ENCODE assay signal across 28 cellular contexts in the genomic region with DNA sequence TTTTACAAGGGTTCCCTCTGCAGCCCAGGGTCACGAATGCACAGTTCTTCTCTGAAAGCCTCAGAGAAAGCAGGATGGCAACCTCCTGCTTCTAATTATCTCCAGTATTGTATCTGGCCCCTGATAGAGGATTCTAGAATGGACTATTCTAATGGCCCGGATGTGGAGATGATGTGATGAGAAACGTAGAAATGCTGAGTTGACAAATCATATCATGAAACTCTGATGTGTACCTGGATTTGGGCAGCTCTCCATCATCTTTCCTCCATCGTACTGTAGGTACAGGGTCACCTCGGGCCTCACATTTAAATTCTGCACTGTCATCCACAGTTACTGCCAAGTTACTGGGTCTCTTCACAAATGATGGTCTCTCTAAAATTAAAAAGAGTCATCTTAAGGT.
DNase-seq lines count a peak whose midpoint lies in the region; ATAC-seq, FAIRE-seq and TF ChIP-seq lines count a peak whose summit lies in the region.
"Had no signal": no experiment of that assay in that cellular context is flagged by ENCODE, and none has a peak within 500 bp of the region (broad histone marks: within the 10 kb centered on the region; RNA-seq: fewer than 3 reads in every experiment).

No MANE protein-coding gene starts in this region.

- H3K23ac ChIP-seq in IMR-90 (ENCODE audit: low read depth, low read length) (no peak overlapping the region), H1 (ENCODE audit: insufficient read length) (no peak overlapping the region)

- POLR2A ChIA-PET in A549 (lab: Yijun Ruan, JAX) (no interaction called here), IMR-90 (lab: Charles Lee; ENCODE audit: unreplicated experiment) (no interaction called here), H1 (lab: Charles Lee; ENCODE audit: partially characterized antibody) (no interaction called here)

- TF ChIP-seq EP300 in A549 (IDR thresholded peaks at IDR 0.05), result no peak
- TF ChIP-seq EP300 in H1 (IDR thresholded peaks at IDR 0.05; ENCODE audit: borderline replicate concordance in 1 of 2, low read depth in 2 of 2, low read length in 2 of 2), result no peak

- H3K27me3 ChIP-seq in IMR-90 (ENCODE audit: control insufficient read depth, insufficient read depth, low read length), result no peaks in the 10 kb centered on the region
- no peaks in the 10 kb centered on the region for H3K27me3 ChIP-seq in H1 (replicated peaks in 1 of 4; ENCODE audit: control insufficient read depth in 3 of 4, extremely low read depth in 1 of 4, insufficient read depth in 3 of 4, low read length in 3 of 4)
- H3K27me3 ChIP-seq: BE2C, BLaER1 had no signal

- no peak overlapping the region for H2AK9ac ChIP-seq in IMR-90 (replicated peaks; ENCODE audit: low read depth, low read length, poor library complexity)

- H2AFZ ChIP-seq in IMR-90 (replicated peaks; ENCODE audit: low read length, poor library complexity), result no peak overlapping the region
- no peak overlapping the region for H2AFZ ChIP-seq in H1 (ENCODE audit: low read length)

- H2BK20ac ChIP-seq in IMR-90 (ENCODE audit: low read depth, low read length) (no peak overlapping the region), H1 (ENCODE audit: low read length) (no peak overlapping the region)

- H4K8ac ChIP-seq in IMR-90 (ENCODE audit: low read depth in 2 of 2, low read length in 2 of 2) (no peak overlapping the region), H1 (ENCODE audit: extremely low read depth, insufficient read depth, low read length) (no peak overlapping the region)

- H3K27ac Mint-ChIP-seq in mesothelial cell of epicardium, result peak overlapping the region; percentile 1
- no peak overlapping the region for H3K27ac Mint-ChIP-seq in activated T-cell treated with anti-CD3 and anti-CD28 coated beads, Interleukin-2, amount 50 U/mL, for 24 hours
- H3K27ac Mint-ChIP-seq: CD14-positive monocyte; CD4-positive, alpha-beta memory T cell; CD4-positive, CD25-positive, alpha-beta regulatory T cell; CD8-positive, alpha-beta memory T cell had no signal

- H3K14ac ChIP-seq in IMR-90 (replicated peaks; ENCODE audit: low read depth, low read length) (no peak overlapping the region), H1 (ENCODE audit: insufficient read length) (no peak overlapping the region)

- intact Hi-C loops in IMR-90 (cut with micrococcal nuclease), result no loop called here

- H3K27me3 Mint-ChIP-seq in mesothelial cell of epicardium (ENCODE audit: low read depth), result no peaks in the 10 kb centered on the region
- no peaks in the 10 kb centered on the region for H3K27me3 Mint-ChIP-seq in activated T-cell treated with anti-CD3 and anti-CD28 coated beads, Interleukin-2, amount 50 U/mL, for 24 hours
- H3K27me3 Mint-ChIP-seq: CD4-positive, alpha-beta memory T cell; CD4-positive, CD25-positive, alpha-beta regulatory T cell; CD8-positive, alpha-beta memory T cell had no signal

- no peak overlapping the region for H2BK120ac ChIP-seq in IMR-90 (ENCODE audit: low read depth, low read length)
- no peak overlapping the region for H2BK120ac ChIP-seq in H1 (replicated peaks; ENCODE audit: low read depth, low read length)

- no peaks in the 10 kb centered on the region for H3K23me2 ChIP-seq in H1 (ENCODE audit: low read depth, low read length)

- H3K27ac ChIP-seq in A549 (no peak overlapping the region), IMR-90 (ENCODE audit: insufficient read depth, low read length) (no peak overlapping the region), H1 (ENCODE audit: low read depth, low read length) (no peak overlapping the region)
- H3K27ac ChIP-seq: BLaER1 had no signal

- H3K79me1 ChIP-seq in IMR-90 (ENCODE audit: low read depth in 1 of 2, low read length in 2 of 2) (no peaks in the 10 kb centered on the region; a peak in 1 of 4 replicates), H1 (ENCODE audit: low read depth, low read length) (no peaks in the 10 kb centered on the region)

- TF ChIP-seq CTCF in A549 (IDR thresholded peaks at IDR 0.05) (no peak), IMR-90 (conservative IDR thresholded peaks at IDR 0.05; ENCODE audit: low read depth, low read length) (no peak), H1 (IDR thresholded peaks at IDR 0.05; ENCODE audit: control extremely low read depth in 1 of 3, insufficient read depth in 1 of 3, low read depth in 1 of 3, low read length in 3 of 3) (no peak), mesothelial cell of epicardium (IDR thresholded peaks at IDR 0.05; ENCODE audit: unreplicated experiment) (no peak)

- in situ Hi-C loops in IMR-90 (cut with MboI; ENCODE audit: low sequenced_read_pairs), result no loop called here

- TF ChIP-seq RAD21 in A549 (conservative IDR thresholded peaks at IDR 0.05 in 1 of 2, IDR thresholded peaks at IDR 0.05 in 1 of 2) (no peak), IMR-90 (IDR thresholded peaks at IDR 0.05; ENCODE audit: low read length) (no peak), H1 (IDR thresholded peaks at IDR 0.05 in 1 of 2, conservative IDR thresholded peaks at IDR 0.05 in 1 of 2; ENCODE audit: low read depth in 2 of 2, low read length in 2 of 2) (no peak)

- no peaks in the 10 kb centered on the region for H3K4me1 ChIP-seq in A549
- no peaks in the 10 kb centered on the region for H3K4me1 ChIP-seq in IMR-90 (ENCODE audit: control insufficient read depth, insufficient read depth, low read length)
- no peaks in the 10 kb centered on the region; a peak in 1 of 7 replicates for H3K4me1 ChIP-seq in H1 (replicated peaks in 1 of 4; ENCODE audit: control insufficient read depth in 3 of 4, insufficient read depth in 4 of 4, low read length in 3 of 4)
- H3K4me1 ChIP-seq: BE2C had no signal

- BruUV-seq in IMR-90 (replicated peaks; lab: Mats Ljungman, UMichigan), result no TSS peak

- peaks cover 5% of the 10 kb centered on the region for H3K9me3 Mint-ChIP-seq in mesothelial cell of epicardium
- H3K9me3 Mint-ChIP-seq in activated T-cell treated with anti-CD3 and anti-CD28 coated beads, Interleukin-2, amount 50 U/mL, for 24 hours, result peaks cover 5% of the 10 kb centered on the region

- ATAC-seq in A549 (no peak), IMR-90 (ENCODE audit: low read depth) (no peak)
- ATAC-seq: GM12878 had no signal

- H4K20me1 ChIP-seq in IMR-90 (ENCODE audit: insufficient read depth, low read length) (no peaks in the 10 kb centered on the region), H1 (replicated peaks in 1 of 2; ENCODE audit: control insufficient read depth in 1 of 2, insufficient read depth in 2 of 2, low read length in 2 of 2) (peaks cover 0 to 1% of the 10 kb centered on the region in 2 experiments)
- H4K20me1 ChIP-seq: BLaER1 had no signal

- H3K36me3 Mint-ChIP-seq in mesothelial cell of epicardium, result peaks cover 24% of the 10 kb centered on the region
- no peaks in the 10 kb centered on the region for H3K36me3 Mint-ChIP-seq in activated T-cell treated with anti-CD3 and anti-CD28 coated beads, Interleukin-2, amount 50 U/mL, for 24 hours (ENCODE audit: low read depth)
- H3K36me3 Mint-ChIP-seq: CD14-positive monocyte; CD4-positive, alpha-beta memory T cell; CD4-positive, CD25-positive, alpha-beta regulatory T cell; CD8-positive, alpha-beta memory T cell had no signal

- no peak for DNase-seq in A549 (ENCODE audit: low read depth in 1 of 2, low spot score in 1 of 2)
- DNase-seq in IMR-90, result no peak
- DNase-seq in H1 (ENCODE audit: low read depth in 1 of 2, low spot score in 2 of 2), result no peak
- DNase-seq in mesothelial cell of epicardium (ENCODE audit: low spot score in 2 of 2, unreplicated experiment in 2 of 2), result no peak
- no peak for DNase-seq in NCI-H1105 (lab: John Stamatoyannopoulos, UW)
- DNase-seq in activated T-cell treated with anti-CD3 and anti-CD28 coated beads, Interleukin-2, amount 50 U/mL, for 24 hours, result no peak
- no peak for DNase-seq in NCI-H1930 (lab: John Stamatoyannopoulos, UW)
- DNase-seq: 8988T; ACHN; BE2C; C1 segment of cervical spinal cord; CD4-positive, CD25-positive, alpha-beta regulatory T cell; CD8-positive, alpha-beta memory T cell; COR-L47; DMS 273 treated with DMSO at 0.1 percent for 48 hours; DMS153; DMS53; DMS79; DND-41; EL; GDM1 had no signal

- CTCF ChIA-PET in A549 (lab: Yijun Ruan, JAX), result interaction anchor here (1.2 kb wide), 1 partner anchor 52 kb away, joined by 4 read pairs; no protein-coding TSS in a partner anchor
- CTCF ChIA-PET in IMR-90 (lab: Yijun Ruan, JAX), result no interaction called here
- CTCF ChIA-PET in H1 (lab: Charles Lee; ENCODE audit: partially characterized antibody), result no interaction called here

- no peaks in the 10 kb centered on the region for H3K79me2 ChIP-seq in H1 (ENCODE audit: control insufficient read depth in 1 of 2, insufficient read depth in 2 of 2, low read length in 2 of 2)

- H3K9me3 ChIP-seq in A549 (no peaks in the 10 kb centered on the region), IMR-90 (ENCODE audit: control insufficient read depth, insufficient read depth, low read length) (no peaks in the 10 kb centered on the region), H1 (ENCODE audit: insufficient read depth in 2 of 2, low read depth in 1 of 2, low read length in 1 of 2) (no peaks in the 10 kb centered on the region)
- H3K9me3 ChIP-seq: BE2C had no signal

- dilution Hi-C loops in IMR-90 (cut with HindIII; ENCODE audit: low sequenced_read_pairs, unreplicated experiment), result no loop called here

- WGBS in A549 (ENCODE audit: missing lambda C conversion rate), result 62% methylated on average over 5 of the region's 5 CpGs
- WGBS in IMR-90 (ENCODE audit: extremely low coverage in 2 of 2, insufficient read length in 1 of 2), 2 experiments, result no CpG with 5 or more reads among the region's 5 CpGs
- WGBS in H1 (ENCODE audit: extremely low coverage in 1 of 2, insufficient coverage in 1 of 2, insufficient read length in 1 of 2, insufficient replicate concordance in 2 of 2, low coverage in 1 of 2, low lambda C conversion rate in 2 of 2, missing lambda C conversion rate in 1 of 2), 2 experiments, result 93% methylated on average over 5 of the region's 5 CpGs; no CpG with 5 or more reads in 1 of the 2 experiments

- H3K4me2 ChIP-seq in A549 (no peak overlapping the region), IMR-90 (ENCODE audit: low read depth, low read length) (no peak overlapping the region), H1 (ENCODE audit: insufficient read depth in 1 of 2, low read depth in 2 of 2, low read length in 2 of 2) (no peak overlapping the region)
- H3K4me2 ChIP-seq: BLaER1 had no signal

- no peak overlapping the region for H3K4me3 Mint-ChIP-seq in mesothelial cell of epicardium
- no peak overlapping the region for H3K4me3 Mint-ChIP-seq in activated T-cell treated with anti-CD3 and anti-CD28 coated beads, Interleukin-2, amount 50 U/mL, for 24 hours
- H3K4me3 Mint-ChIP-seq: CD14-positive monocyte; CD4-positive, alpha-beta memory T cell; CD4-positive, CD25-positive, alpha-beta regulatory T cell; CD8-positive, alpha-beta memory T cell had no signal

- H3K18ac ChIP-seq in IMR-90 (ENCODE audit: low read depth, low read length) (no peak overlapping the region), H1 (ENCODE audit: extremely low read depth, low read length) (no peak overlapping the region)

- TF ChIP-seq POLR2A in A549 (IDR thresholded peaks at IDR 0.05; ENCODE audit: low read length) (no peak), IMR-90 (IDR thresholded peaks at IDR 0.05; ENCODE audit: low read depth, low read length) (no peak), H1 (IDR thresholded peaks at IDR 0.05; ENCODE audit: control extremely low read depth in 1 of 2, low read depth in 2 of 2, low read length in 2 of 2) (no peak)

- H2BK15ac ChIP-seq in IMR-90 (ENCODE audit: low read depth, low read length) (no peak overlapping the region), H1 (ENCODE audit: low read length) (no peak overlapping the region)

- H3K4me3 ChIP-seq in A549 (no peak overlapping the region), IMR-90 (ENCODE audit: insufficient read depth, low read depth, low read length) (no peak overlapping the region), H1 (ENCODE audit: extremely low read depth in 1 of 4, insufficient read depth in 2 of 4, low read depth in 3 of 4, low read length in 4 of 4) (no peak overlapping the region)
- H3K4me3 ChIP-seq: BLaER1, GM12878 had no signal

- H3K9me1 ChIP-seq in IMR-90 (ENCODE audit: insufficient read depth, low read length), result no peaks in the 10 kb centered on the region

- no peak overlapping the region for H4K5ac ChIP-seq in IMR-90 (ENCODE audit: low read depth, low read length)
- no peak overlapping the region for H4K5ac ChIP-seq in H1 (ENCODE audit: insufficient read length, low read depth, low read length)

- H2BK5ac ChIP-seq in IMR-90 (ENCODE audit: low read depth, low read length, poor library complexity, severe bottlenecking) (no peak overlapping the region), H1 (ENCODE audit: low read depth, low read length) (no peak overlapping the region)

- H3K9ac ChIP-seq in IMR-90 (ENCODE audit: low read depth, low read length) (no peak overlapping the region), H1 (replicated peaks in 1 of 4; ENCODE audit: extremely low read depth in 1 of 4, low read depth in 3 of 4, low read length in 3 of 4) (no peak overlapping the region)
- H3K9ac ChIP-seq: BLaER1 had no signal

- FAIRE-seq in A549 (lab: Jason Lieb, UNC), result no peak
- no peak for FAIRE-seq in H1 (lab: Jason Lieb, UNC)
- FAIRE-seq: A204.1, GM12878, GM12892, GM18507 had no signal

- H2BK12ac ChIP-seq in H1 (ENCODE audit: low read depth, low read length), result no peak overlapping the region

- H3K4ac ChIP-seq in IMR-90 (ENCODE audit: low read depth, low read length) (no peak overlapping the region), H1 (replicated peaks; ENCODE audit: insufficient read length, low read depth, low read length) (no peak overlapping the region)

- H3K36me3 ChIP-seq in IMR-90 (ENCODE audit: control insufficient read depth, insufficient read depth, low read length) (0 out of 2 replicates have a peak, but pooled peaks cover 5% of the 10 kb centered on the region), H1 (ENCODE audit: control insufficient read depth in 2 of 4, insufficient read depth in 4 of 4, low read length in 3 of 4) (peaks cover 0 to 8% (median 0%) of the 10 kb centered on the region in 4 experiments; a peak in 3 of 8 replicates)

- no peak overlapping the region for H4K91ac ChIP-seq in IMR-90 (ENCODE audit: insufficient read depth, low read depth, low read length)
- H4K91ac ChIP-seq in H1 (replicated peaks; ENCODE audit: insufficient read length, low read length), result no peak overlapping the region

- peaks cover 35% of the 10 kb centered on the region for H3K4me1 Mint-ChIP-seq in mesothelial cell of epicardium
- peaks cover 1% of the 10 kb centered on the region for H3K4me1 Mint-ChIP-seq in activated T-cell treated with anti-CD3 and anti-CD28 coated beads, Interleukin-2, amount 50 U/mL, for 24 hours (ENCODE audit: low read depth)
- H3K4me1 Mint-ChIP-seq: CD14-positive monocyte; CD4-positive, alpha-beta memory T cell; CD4-positive, CD25-positive, alpha-beta regulatory T cell had no signal

- no peak overlapping the region for H2AK5ac ChIP-seq in IMR-90 (ENCODE audit: low read depth, low read length)
- no peak overlapping the region for H2AK5ac ChIP-seq in H1 (ENCODE audit: low read depth, low read length)

- H3K56ac ChIP-seq in IMR-90 (ENCODE audit: extremely low read depth, insufficient read depth, low read length), result no peak overlapping the region
- H3K56ac ChIP-seq in H1 (replicated peaks; ENCODE audit: insufficient read length, low read depth, low read length), result no peak overlapping the region
